In genomic region chr6:43671801-43672690, GRCh38 we compare ENCODE assay signal across 18 cellular contexts. TPM values are rescaled to one million over a fixed set of nuclear protein-coding genes. Genes with fewer than 3 reads are reported as not detected.
DNase-seq lines count a peak whose midpoint lies in the region; ATAC-seq and TF ChIP-seq lines count a peak whose summit lies in the region.
"Had no signal": no experiment of that assay in that cellular context is flagged by ENCODE, and none has a peak within 500 bp of the region (broad histone marks: within the 10 kb centered on the region; RNA-seq: fewer than 3 reads in every experiment).

No MANE protein-coding gene starts in this region.

- no peaks in the 10 kb centered on the region for H3K9me3 Mint-ChIP-seq in activated T-helper 17 cell treated with anti-CD3 and anti-CD28 coated beads, Interleukin-2, amount 50 U/mL, for 72 hours
- H3K9me3 Mint-ChIP-seq in stimulated activated effector memory CD8-positive, alpha-beta T cell treated with anti-CD3 and anti-CD28 coated beads, Interleukin-12 subunit alpha, Interleukin-12 subunit beta, amount 100 ng/mL, for 72 hours, result no peaks in the 10 kb centered on the region
- H3K9me3 Mint-ChIP-seq: central memory CD8-positive, alpha-beta T cell; neural progenitor cell had no signal

- WGBS in body of pancreas, 2 donors, result 65 to 77% methylated on average over 9 to 16 of the region's 16 CpGs

- TF ChIP-seq POLR2A in body of pancreas (IDR thresholded peaks at IDR 0.05), result no peak

- H3K36me3 Mint-ChIP-seq in activated T-helper 17 cell treated with anti-CD3 and anti-CD28 coated beads, Interleukin-2, amount 50 U/mL, for 72 hours (ENCODE audit: low read depth), result peaks cover 79% of the 10 kb centered on the region
- H3K36me3 Mint-ChIP-seq in stimulated activated effector memory CD8-positive, alpha-beta T cell treated with anti-CD3 and anti-CD28 coated beads, Interleukin-12 subunit alpha, Interleukin-12 subunit beta, amount 100 ng/mL, for 72 hours, result peaks cover 74% of the 10 kb centered on the region

- no peaks in the 10 kb centered on the region for H3K27me3 ChIP-seq in body of pancreas
- H3K27me3 ChIP-seq: BE2C, neural progenitor cell had no signal

- H3K9me3 ChIP-seq in body of pancreas, result no peaks in the 10 kb centered on the region
- H3K9me3 ChIP-seq in mucosa of descending colon, result no peaks in the 10 kb centered on the region
- H3K9me3 ChIP-seq: BE2C had no signal

- H3K4me3 Mint-ChIP-seq in activated T-helper 17 cell treated with anti-CD3 and anti-CD28 coated beads, Interleukin-2, amount 50 U/mL, for 72 hours, result no peak overlapping the region
- no peak overlapping the region for H3K4me3 Mint-ChIP-seq in stimulated activated effector memory CD8-positive, alpha-beta T cell treated with anti-CD3 and anti-CD28 coated beads, Interleukin-12 subunit alpha, Interleukin-12 subunit beta, amount 100 ng/mL, for 72 hours
- H3K4me3 Mint-ChIP-seq: neural progenitor cell had no signal

- H3K36me3 ChIP-seq in body of pancreas (replicated peaks in 1 of 2; ENCODE audit: insufficient read depth in 1 of 2, low read depth in 2 of 2), result peaks cover 0 to 20% of the 10 kb centered on the region in 2 donors
- H3K36me3 ChIP-seq in mucosa of descending colon (ENCODE audit: low read depth), result no peaks in the 10 kb centered on the region
- H3K36me3 ChIP-seq: neural progenitor cell had no signal

- H3K4me1 ChIP-seq in body of pancreas (peaks cover 47% of the 10 kb centered on the region), mucosa of descending colon (ENCODE audit: low read depth) (peaks cover 36% of the 10 kb centered on the region)

- no peak overlapping the region for H3K4me3 ChIP-seq in body of pancreas
- no peak overlapping the region for H3K4me3 ChIP-seq in mucosa of descending colon
- H3K4me3 ChIP-seq: neural progenitor cell had no signal

- no peak for ATAC-seq in activated T-helper 17 cell treated with anti-CD3 and anti-CD28 coated beads, Interleukin-2, amount 50 U/mL, for 72 hours (replicated peaks)
- ATAC-seq in body of pancreas, result no peak
- ATAC-seq in mucosa of descending colon, result peak; percentile 61
- no peak for ATAC-seq in stimulated activated effector memory CD8-positive, alpha-beta T cell treated with anti-CD3 and anti-CD28 coated beads, Interleukin-12 subunit alpha, Interleukin-12 subunit beta, amount 100 ng/mL, for 72 hours
- no peak for ATAC-seq in HG02588 (IDR thresholded peaks at IDR 0.05; ENCODE audit: unreplicated experiment)

- peak overlapping the region; percentile 58 for H3K27ac Mint-ChIP-seq in activated T-helper 17 cell treated with anti-CD3 and anti-CD28 coated beads, Interleukin-2, amount 50 U/mL, for 72 hours
- H3K27ac Mint-ChIP-seq in stimulated activated effector memory CD8-positive, alpha-beta T cell treated with anti-CD3 and anti-CD28 coated beads, Interleukin-12 subunit alpha, Interleukin-12 subunit beta, amount 100 ng/mL, for 72 hours, result peak overlapping the region; percentile 91
- H3K27ac Mint-ChIP-seq: neural progenitor cell had no signal

- TF ChIP-seq CTCF in body of pancreas (IDR thresholded peaks at IDR 0.05) (no peak), mucosa of descending colon (IDR thresholded peaks at IDR 0.05) (no peak)

- DNase-seq in body of pancreas, result peak in 1 of 4 donors; percentile 26
- peak; percentile 45 to 66 (median 54) for DNase-seq in mucosa of descending colon
- DNase-seq in stimulated activated effector memory CD8-positive, alpha-beta T cell treated with anti-CD3 and anti-CD28 coated beads, Interleukin-12 subunit alpha, Interleukin-12 subunit beta, amount 100 ng/mL, for 72 hours (ENCODE audit: low spot score in 2 of 2), result no peak
- DNase-seq in LoVo (ENCODE audit: low spot score), result no peak
- DNase-seq in NAMALWA (ENCODE audit: low spot score), result no peak
- DNase-seq: activated effector memory CD4-positive, alpha-beta T cell treated with Interleukin-2 at 50 U/mL for 16 hours; BE2C; effector CD4-positive, alpha-beta T cell; HCEC 1CT; NCI-H2107; NCI-H526 treated with DMSO at 0.1 percent for 48 hours; retina; SHP77 treated with DMSO at 0.1 percent for 48 hours had no signal

- intact Hi-C loops in body of pancreas (cut with DNase I) (no loop called here), mucosa of descending colon (cut with DNase I, micrococcal nuclease) (loop anchor here in 1 of 2 donors (5.0 to 10.0 kb wide), 2 partner anchors 83 to 405 kb away; no protein-coding TSS in a partner anchor)

- peaks cover 23% of the 10 kb centered on the region for H3K4me1 Mint-ChIP-seq in activated T-helper 17 cell treated with anti-CD3 and anti-CD28 coated beads, Interleukin-2, amount 50 U/mL, for 72 hours
- peaks cover 29% of the 10 kb centered on the region for H3K4me1 Mint-ChIP-seq in stimulated activated effector memory CD8-positive, alpha-beta T cell treated with anti-CD3 and anti-CD28 coated beads, Interleukin-12 subunit alpha, Interleukin-12 subunit beta, amount 100 ng/mL, for 72 hours

- peak overlapping the region in 3 of 4 donors; percentile 11 to 52 (median 40) for H3K27ac ChIP-seq in body of pancreas
- H3K27ac ChIP-seq: neural progenitor cell had no signal

- H3K27me3 Mint-ChIP-seq in activated T-helper 17 cell treated with anti-CD3 and anti-CD28 coated beads, Interleukin-2, amount 50 U/mL, for 72 hours, result no peaks in the 10 kb centered on the region
- H3K27me3 Mint-ChIP-seq: central memory CD8-positive, alpha-beta T cell had no signal

RNA-seq across cellular contexts. Expression of gene MRPS18A, which starts 15.5 kb away (rescaled TPM):
- total RNA-seq in activated T-helper 17 cell treated with anti-CD3 and anti-CD28 coated beads, Interleukin-2, amount 50 U/mL, for 72 hours, result 10 to 100 TPM; 31.2 to 46.7 TPM
- total RNA-seq in body of pancreas (10 to 100 TPM; 16.9 to 36.3 TPM), mucosa of descending colon (10 to 100 TPM; 36.9 to 65.7 (median 61.9) TPM)

RNA-seq across cellular contexts. Expression of gene RSPH9, which starts 27.2 kb away (rescaled TPM):
- under 1 TPM; 0.09 to 0.66 TPM for total RNA-seq in activated T-helper 17 cell treated with anti-CD3 and anti-CD28 coated beads, Interleukin-2, amount 50 U/mL, for 72 hours
- not detected for total RNA-seq in body of pancreas
- under 1 TPM in 1 of 3 donors, not detected in 2; 0.12 TPM for total RNA-seq in mucosa of descending colon
- total RNA-seq: T-helper 1 cell treated with Interleukin-12 subunit alpha and Interleukin-12 subunit beta and Interleukin-4 antibody, amounts not matched to agents 30 ng/mL and 1 ng/mL, for 36 hours had no signal

RNA-seq across cellular contexts. Expression of gene MAD2L1BP, which starts 36.4 kb away (rescaled TPM):
- total RNA-seq in activated T-helper 17 cell treated with anti-CD3 and anti-CD28 coated beads, Interleukin-2, amount 50 U/mL, for 72 hours, result 10 to 100 TPM; 44.4 to 44.7 TPM
- total RNA-seq in body of pancreas (10 to 100 TPM; 14.8 to 17.4 TPM), mucosa of descending colon (10 to 100 TPM; 25.7 to 51.4 (median 41.4) TPM)

RNA-seq across cellular contexts. Expression of gene GTPBP2, which starts 43.0 kb away (rescaled TPM):
- total RNA-seq in activated T-helper 17 cell treated with anti-CD3 and anti-CD28 coated beads, Interleukin-2, amount 50 U/mL, for 72 hours, result 10 to 100 TPM; 64.2 to 67.3 TPM
- total RNA-seq in body of pancreas (10 to 100 TPM; 32.9 to 55.0 TPM), mucosa of descending colon (100 to 1,000 TPM in 1 of 3 donors, 10 to 100 TPM in 2; 61.1 to 100 (median 82.1) TPM)

Comparison
In these comparisons a context has a peak if more than half of its experiments do, and no peak if none do; other contexts are left out.
1. DNase-seq: peak in mucosa of descending colon (3 of 3); none in stimulated activated effector memory CD8-positive, alpha-beta T cell treated with anti-CD3 and anti-CD28 coated beads, Interleukin-12 subunit alpha, Interleukin-12 subunit beta, amount 100 ng/mL, for 72 hours (0 of 2), LoVo (single experiment) and NAMALWA (single experiment).